Comparison of ENCODE assay signal across 14 cellular contexts in genomic region chr5:9903806-9904205, GRCh38.
DNase-seq lines count a peak whose midpoint lies in the region; FAIRE-seq and TF ChIP-seq lines count a peak whose summit lies in the region.
"Had no signal": no experiment of that assay in that cellular context is flagged by ENCODE, and none has a peak within 500 bp of the region (broad histone marks: within the 10 kb centered on the region; RNA-seq: fewer than 3 reads in every experiment).

No MANE protein-coding gene starts in this region.

- DNase-seq in DMS153 treated with DMSO at 0.1 percent for 48 hours (lab: John Stamatoyannopoulos, UW; ENCODE audit: unreplicated experiment) (peak; percentile 78), NCI-H187 (lab: John Stamatoyannopoulos, UW) (peak; percentile 79 to 82), SK-N-DZ (ENCODE audit: low spot score) (peak; percentile 15), kidney tubule cell (ENCODE audit: low spot score) (peak; percentile 19), frontal cortex (ENCODE audit: low spot score in 2 of 2) (no peak), A172 (ENCODE audit: low spot score) (no peak), ecto neural progenitor cell (ENCODE audit: low spot score) (no peak), H54 (ENCODE audit: insufficient read length, low spot score) (no peak)
- DNase-seq: activated CD4-positive, alpha-beta T cell treated with anti-CD3 and anti-CD28 coated beads for 1 hour; activated T-cell treated with anti-CD3 and anti-CD28 coated beads, Interleukin-2, amount 50 U/mL, for 72 hours; amygdala; mucosa of descending colon; SW 1271 had no signal

- FAIRE-seq in frontal cortex (lab: Jason Lieb, UNC), result no peak
- no peak for FAIRE-seq in H54 (lab: Jason Lieb, UNC)
- FAIRE-seq: endothelial cell of umbilical vein had no signal

- no peak for TF ChIP-seq POLR2A in H54 (IDR thresholded peaks at IDR 0.05; ENCODE audit: low read depth, low read length)

Comparison
In these comparisons a context has a peak if more than half of its experiments do, and no peak if none do; other contexts are left out.
1. DNase-seq: peak in DMS153 treated with DMSO at 0.1 percent for 48 hours (single experiment), NCI-H187 (2 of 2), SK-N-DZ (single experiment) and kidney tubule cell (single experiment); none in frontal cortex (0 of 2), A172 (single experiment), ecto neural progenitor cell (single experiment) and H54 (single experiment).